ENCODE assay signal across 1 cellular context in the genomic region with DNA sequence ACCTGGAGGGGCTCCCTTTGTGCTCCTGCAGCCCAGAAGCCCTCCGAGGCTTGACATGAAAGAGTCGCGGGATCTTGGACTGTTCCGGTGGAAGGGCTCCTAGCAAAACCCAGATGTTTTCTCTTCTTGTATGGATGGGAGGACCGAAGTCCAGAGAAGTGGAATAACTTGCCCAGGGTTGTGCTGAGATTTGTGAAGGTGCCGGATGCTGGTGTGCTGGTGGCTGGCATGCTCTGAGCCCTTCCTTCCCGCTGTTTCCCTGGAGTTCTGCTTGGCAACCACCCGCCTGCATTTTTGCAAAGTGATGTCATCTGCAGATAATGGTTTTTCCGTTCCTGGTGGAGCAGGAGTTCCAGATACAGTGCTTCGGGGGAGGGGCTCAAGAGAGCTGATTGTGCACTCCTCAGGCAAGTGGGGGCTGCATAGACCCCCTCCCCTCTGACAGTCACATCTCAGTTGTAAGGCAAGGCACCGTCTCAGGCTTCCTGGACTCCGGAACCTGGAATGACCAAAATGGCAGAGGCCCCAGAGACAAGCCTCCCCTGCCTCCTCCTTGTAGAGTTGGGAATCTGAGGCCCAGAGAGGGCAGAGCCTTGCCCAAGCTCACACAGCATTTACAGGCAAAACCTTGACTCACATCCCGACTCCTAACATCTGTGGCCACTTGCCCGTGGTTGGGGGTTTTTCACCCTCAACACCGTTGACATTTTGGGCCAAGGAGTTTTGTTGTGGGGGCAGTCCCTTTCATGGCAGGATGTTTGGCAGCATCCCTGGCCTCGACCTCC.
TF ChIP-seq lines count a peak whose summit lies in the region.

No MANE protein-coding gene starts in this region.

TF ChIP-seq in HepG2, 621 proteins besides CTCF, POLR2A, EP300 and RAD21 (continued from another document and continues in another):
- TF ChIP-seq, protein P1, sequence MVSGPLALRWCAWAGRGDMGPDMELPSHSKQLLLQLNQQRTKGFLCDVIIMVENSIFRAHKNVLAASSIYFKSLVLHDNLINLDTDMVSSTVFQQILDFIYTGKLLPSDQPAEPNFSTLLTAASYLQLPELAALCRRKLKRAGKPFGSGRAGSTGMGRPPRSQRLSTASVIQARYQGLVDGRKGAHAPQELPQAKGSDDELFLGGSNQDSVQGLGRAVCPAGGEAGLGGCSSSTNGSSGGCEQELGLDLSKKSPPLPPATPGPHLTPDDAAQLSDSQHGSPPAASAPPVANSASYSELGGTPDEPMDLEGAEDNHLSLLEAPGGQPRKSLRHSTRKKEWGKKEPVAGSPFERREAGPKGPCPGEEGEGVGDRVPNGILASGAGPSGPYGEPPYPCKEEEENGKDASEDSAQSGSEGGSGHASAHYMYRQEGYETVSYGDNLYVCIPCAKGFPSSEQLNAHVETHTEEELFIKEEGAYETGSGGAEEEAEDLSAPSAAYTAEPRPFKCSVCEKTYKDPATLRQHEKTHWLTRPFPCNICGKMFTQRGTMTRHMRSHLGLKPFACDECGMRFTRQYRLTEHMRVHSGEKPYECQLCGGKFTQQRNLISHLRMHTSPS (CRISPR knock-in tag; IDR thresholded peaks at IDR 0.05; ENCODE audit: low read depth), result 0 out of 2 replicates have a peak, but pooled peaks have one; percentile 59
- TF ChIP-seq ZNF34 (CRISPR knock-in tag; IDR thresholded peaks at IDR 0.05; ENCODE audit: borderline replicate concordance) (no peak), ZFP91 (CRISPR knock-in tag; IDR thresholded peaks at IDR 0.05; ENCODE audit: borderline replicate concordance) (0 out of 2 replicates have a peak, but pooled peaks have one; percentile 32), ZSCAN12 (CRISPR knock-in tag; IDR thresholded peaks at IDR 0.05) (no peak), ZNF644 (CRISPR knock-in tag; IDR thresholded peaks at IDR 0.05; ENCODE audit: low read depth) (0 out of 2 replicates have a peak, but pooled peaks have one; percentile 23), ZMYM2 (CRISPR knock-in tag; IDR thresholded peaks at IDR 0.05) (peak; percentile 59; the same call in 1 of the 2 replicates), ZNF235 (CRISPR knock-in tag; IDR thresholded peaks at IDR 0.05; ENCODE audit: borderline replicate concordance) (no peak), ZNF572 (CRISPR knock-in tag; IDR thresholded peaks at IDR 0.05) (peak; percentile 84; the same call in 1 of the 2 replicates), ETV5 (CRISPR knock-in tag; IDR thresholded peaks at IDR 0.05; ENCODE audit: borderline replicate concordance) (peak; percentile 48; the same call in 1 of the 2 replicates), FOSL2 (CRISPR knock-in tag; IDR thresholded peaks at IDR 0.05) (peak; percentile 90), CERS6 (CRISPR knock-in tag; IDR thresholded peaks at IDR 0.05) (no peak), ZNF772 (CRISPR knock-in tag; IDR thresholded peaks at IDR 0.05) (no peak), POGZ (CRISPR knock-in tag; IDR thresholded peaks at IDR 0.05) (no peak), NR0B2 (CRISPR knock-in tag; IDR thresholded peaks at IDR 0.05) (no peak), ZKSCAN8 (CRISPR knock-in tag; IDR thresholded peaks at IDR 0.05; ENCODE audit: borderline replicate concordance) (no peak), ZNF510 (CRISPR knock-in tag; IDR thresholded peaks at IDR 0.05; ENCODE audit: low read depth) (no peak), DMAP1 (CRISPR knock-in tag; IDR thresholded peaks at IDR 0.05) (0 out of 2 replicates have a peak, but pooled peaks have one; percentile 19), HOXD1 (CRISPR knock-in tag; IDR thresholded peaks at IDR 0.05) (no peak), SOX13 (IDR thresholded peaks at IDR 0.05) (no peak), SOX13 (CRISPR knock-in tag; conservative IDR thresholded peaks at IDR 0.05 in 1 of 2, IDR thresholded peaks at IDR 0.05 in 1 of 2) (peak in 1 of 2 experiments; percentile 42; a peak in 2 of 4 replicates), ZMYM3 (CRISPR knock-in tag; IDR thresholded peaks at IDR 0.05) (peak; percentile 86)
- TF ChIP-seq, protein P2, sequence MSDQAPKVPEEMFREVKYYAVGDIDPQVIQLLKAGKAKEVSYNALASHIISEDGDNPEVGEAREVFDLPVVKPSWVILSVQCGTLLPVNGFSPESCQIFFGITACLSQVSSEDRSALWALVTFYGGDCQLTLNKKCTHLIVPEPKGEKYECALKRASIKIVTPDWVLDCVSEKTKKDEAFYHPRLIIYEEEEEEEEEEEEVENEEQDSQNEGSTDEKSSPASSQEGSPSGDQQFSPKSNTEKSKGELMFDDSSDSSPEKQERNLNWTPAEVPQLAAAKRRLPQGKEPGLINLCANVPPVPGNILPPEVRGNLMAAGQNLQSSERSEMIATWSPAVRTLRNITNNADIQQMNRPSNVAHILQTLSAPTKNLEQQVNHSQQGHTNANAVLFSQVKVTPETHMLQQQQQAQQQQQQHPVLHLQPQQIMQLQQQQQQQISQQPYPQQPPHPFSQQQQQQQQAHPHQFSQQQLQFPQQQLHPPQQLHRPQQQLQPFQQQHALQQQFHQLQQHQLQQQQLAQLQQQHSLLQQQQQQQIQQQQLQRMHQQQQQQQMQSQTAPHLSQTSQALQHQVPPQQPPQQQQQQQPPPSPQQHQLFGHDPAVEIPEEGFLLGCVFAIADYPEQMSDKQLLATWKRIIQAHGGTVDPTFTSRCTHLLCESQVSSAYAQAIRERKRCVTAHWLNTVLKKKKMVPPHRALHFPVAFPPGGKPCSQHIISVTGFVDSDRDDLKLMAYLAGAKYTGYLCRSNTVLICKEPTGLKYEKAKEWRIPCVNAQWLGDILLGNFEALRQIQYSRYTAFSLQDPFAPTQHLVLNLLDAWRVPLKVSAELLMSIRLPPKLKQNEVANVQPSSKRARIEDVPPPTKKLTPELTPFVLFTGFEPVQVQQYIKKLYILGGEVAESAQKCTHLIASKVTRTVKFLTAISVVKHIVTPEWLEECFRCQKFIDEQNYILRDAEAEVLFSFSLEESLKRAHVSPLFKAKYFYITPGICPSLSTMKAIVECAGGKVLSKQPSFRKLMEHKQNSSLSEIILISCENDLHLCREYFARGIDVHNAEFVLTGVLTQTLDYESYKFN (CRISPR knock-in tag; conservative IDR thresholded peaks at IDR 0.05), result peak; percentile 23
- TF ChIP-seq, protein P3, sequence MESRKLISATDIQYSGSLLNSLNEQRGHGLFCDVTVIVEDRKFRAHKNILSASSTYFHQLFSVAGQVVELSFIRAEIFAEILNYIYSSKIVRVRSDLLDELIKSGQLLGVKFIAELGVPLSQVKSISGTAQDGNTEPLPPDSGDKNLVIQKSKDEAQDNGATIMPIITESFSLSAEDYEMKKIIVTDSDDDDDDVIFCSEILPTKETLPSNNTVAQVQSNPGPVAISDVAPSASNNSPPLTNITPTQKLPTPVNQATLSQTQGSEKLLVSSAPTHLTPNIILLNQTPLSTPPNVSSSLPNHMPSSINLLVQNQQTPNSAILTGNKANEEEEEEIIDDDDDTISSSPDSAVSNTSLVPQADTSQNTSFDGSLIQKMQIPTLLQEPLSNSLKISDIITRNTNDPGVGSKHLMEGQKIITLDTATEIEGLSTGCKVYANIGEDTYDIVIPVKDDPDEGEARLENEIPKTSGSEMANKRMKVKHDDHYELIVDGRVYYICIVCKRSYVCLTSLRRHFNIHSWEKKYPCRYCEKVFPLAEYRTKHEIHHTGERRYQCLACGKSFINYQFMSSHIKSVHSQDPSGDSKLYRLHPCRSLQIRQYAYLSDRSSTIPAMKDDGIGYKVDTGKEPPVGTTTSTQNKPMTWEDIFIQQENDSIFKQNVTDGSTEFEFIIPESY (CRISPR knock-in tag; IDR thresholded peaks at IDR 0.05), result no peak
- TF ChIP-seq, protein P4, sequence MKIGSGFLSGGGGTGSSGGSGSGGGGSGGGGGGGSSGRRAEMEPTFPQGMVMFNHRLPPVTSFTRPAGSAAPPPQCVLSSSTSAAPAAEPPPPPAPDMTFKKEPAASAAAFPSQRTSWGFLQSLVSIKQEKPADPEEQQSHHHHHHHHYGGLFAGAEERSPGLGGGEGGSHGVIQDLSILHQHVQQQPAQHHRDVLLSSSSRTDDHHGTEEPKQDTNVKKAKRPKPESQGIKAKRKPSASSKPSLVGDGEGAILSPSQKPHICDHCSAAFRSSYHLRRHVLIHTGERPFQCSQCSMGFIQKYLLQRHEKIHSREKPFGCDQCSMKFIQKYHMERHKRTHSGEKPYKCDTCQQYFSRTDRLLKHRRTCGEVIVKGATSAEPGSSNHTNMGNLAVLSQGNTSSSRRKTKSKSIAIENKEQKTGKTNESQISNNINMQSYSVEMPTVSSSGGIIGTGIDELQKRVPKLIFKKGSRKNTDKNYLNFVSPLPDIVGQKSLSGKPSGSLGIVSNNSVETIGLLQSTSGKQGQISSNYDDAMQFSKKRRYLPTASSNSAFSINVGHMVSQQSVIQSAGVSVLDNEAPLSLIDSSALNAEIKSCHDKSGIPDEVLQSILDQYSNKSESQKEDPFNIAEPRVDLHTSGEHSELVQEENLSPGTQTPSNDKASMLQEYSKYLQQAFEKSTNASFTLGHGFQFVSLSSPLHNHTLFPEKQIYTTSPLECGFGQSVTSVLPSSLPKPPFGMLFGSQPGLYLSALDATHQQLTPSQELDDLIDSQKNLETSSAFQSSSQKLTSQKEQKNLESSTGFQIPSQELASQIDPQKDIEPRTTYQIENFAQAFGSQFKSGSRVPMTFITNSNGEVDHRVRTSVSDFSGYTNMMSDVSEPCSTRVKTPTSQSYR (CRISPR knock-in tag; IDR thresholded peaks at IDR 0.05; ENCODE audit: borderline replicate concordance), result peak; percentile 59; the same call in 1 of the 2 replicates
- TF ChIP-seq, protein P5, sequence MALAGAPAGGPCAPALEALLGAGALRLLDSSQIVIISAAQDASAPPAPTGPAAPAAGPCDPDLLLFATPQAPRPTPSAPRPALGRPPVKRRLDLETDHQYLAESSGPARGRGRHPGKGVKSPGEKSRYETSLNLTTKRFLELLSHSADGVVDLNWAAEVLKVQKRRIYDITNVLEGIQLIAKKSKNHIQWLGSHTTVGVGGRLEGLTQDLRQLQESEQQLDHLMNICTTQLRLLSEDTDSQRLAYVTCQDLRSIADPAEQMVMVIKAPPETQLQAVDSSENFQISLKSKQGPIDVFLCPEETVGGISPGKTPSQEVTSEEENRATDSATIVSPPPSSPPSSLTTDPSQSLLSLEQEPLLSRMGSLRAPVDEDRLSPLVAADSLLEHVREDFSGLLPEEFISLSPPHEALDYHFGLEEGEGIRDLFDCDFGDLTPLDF (CRISPR knock-in tag; IDR thresholded peaks at IDR 0.05), result no peak
- TF ChIP-seq, protein P6, sequence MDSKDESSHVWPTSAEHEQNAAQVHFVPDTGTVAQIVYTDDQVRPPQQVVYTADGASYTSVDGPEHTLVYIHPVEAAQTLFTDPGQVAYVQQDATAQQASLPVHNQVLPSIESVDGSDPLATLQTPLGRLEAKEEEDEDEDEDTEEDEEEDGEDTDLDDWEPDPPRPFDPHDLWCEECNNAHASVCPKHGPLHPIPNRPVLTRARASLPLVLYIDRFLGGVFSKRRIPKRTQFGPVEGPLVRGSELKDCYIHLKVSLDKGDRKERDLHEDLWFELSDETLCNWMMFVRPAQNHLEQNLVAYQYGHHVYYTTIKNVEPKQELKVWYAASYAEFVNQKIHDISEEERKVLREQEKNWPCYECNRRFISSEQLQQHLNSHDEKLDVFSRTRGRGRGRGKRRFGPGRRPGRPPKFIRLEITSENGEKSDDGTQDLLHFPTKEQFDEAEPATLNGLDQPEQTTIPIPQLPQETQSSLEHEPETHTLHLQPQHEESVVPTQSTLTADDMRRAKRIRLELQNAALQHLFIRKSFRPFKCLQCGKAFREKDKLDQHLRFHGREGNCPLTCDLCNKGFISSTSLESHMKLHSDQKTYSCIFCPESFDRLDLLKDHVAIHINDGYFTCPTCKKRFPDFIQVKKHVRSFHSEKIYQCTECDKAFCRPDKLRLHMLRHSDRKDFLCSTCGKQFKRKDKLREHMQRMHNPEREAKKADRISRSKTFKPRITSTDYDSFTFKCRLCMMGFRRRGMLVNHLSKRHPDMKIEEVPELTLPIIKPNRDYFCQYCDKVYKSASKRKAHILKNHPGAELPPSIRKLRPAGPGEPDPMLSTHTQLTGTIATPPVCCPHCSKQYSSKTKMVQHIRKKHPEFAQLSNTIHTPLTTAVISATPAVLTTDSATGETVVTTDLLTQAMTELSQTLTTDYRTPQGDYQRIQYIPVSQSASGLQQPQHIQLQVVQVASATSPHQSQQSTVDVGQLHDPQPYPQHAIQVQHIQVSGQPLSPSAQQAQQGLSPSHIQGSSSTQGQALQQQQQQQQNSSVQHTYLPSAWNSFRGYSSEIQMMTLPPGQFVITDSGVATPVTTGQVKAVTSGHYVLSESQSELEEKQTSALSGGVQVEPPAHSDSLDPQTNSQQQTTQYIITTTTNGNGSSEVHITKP (CRISPR knock-in tag; IDR thresholded peaks at IDR 0.05; ENCODE audit: low read depth), result peak; percentile 65; the same call in 1 of the 2 replicates
- TF ChIP-seq, protein P7, sequence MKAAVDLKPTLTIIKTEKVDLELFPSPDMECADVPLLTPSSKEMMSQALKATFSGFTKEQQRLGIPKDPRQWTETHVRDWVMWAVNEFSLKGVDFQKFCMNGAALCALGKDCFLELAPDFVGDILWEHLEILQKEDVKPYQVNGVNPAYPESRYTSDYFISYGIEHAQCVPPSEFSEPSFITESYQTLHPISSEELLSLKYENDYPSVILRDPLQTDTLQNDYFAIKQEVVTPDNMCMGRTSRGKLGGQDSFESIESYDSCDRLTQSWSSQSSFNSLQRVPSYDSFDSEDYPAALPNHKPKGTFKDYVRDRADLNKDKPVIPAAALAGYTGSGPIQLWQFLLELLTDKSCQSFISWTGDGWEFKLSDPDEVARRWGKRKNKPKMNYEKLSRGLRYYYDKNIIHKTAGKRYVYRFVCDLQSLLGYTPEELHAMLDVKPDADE (CRISPR knock-in tag; IDR thresholded peaks at IDR 0.05), result no peak
